In genomic region chr1:54464477-54465146, GRCh38 we compare ENCODE assay signal across 1 cellular context.
TF ChIP-seq lines count a peak whose summit lies in the region.

No MANE protein-coding gene starts in this region.

TF ChIP-seq in K562, 482 proteins besides CTCF, POLR2A, EP300 and RAD21 (continued from another document and continues in another):
- no peak for TF ChIP-seq ZNF12 (CRISPR knock-in tag; IDR thresholded peaks at IDR 0.05)
- no peak for TF ChIP-seq THAP7 (CRISPR knock-in tag; IDR thresholded peaks at IDR 0.05)
- TF ChIP-seq FOXO4 (CRISPR knock-in tag; IDR thresholded peaks at IDR 0.05): no peak
- no peak for TF ChIP-seq FUS (optimal IDR thresholded peaks at IDR 0.05; ENCODE audit: low read depth, low read length)
- no peak for TF ChIP-seq ZNF695 (CRISPR knock-in tag; IDR thresholded peaks at IDR 0.05)
- TF ChIP-seq ELK3 (CRISPR knock-in tag; IDR thresholded peaks at IDR 0.05): no peak
- no peak for TF ChIP-seq U2AF2 (optimal IDR thresholded peaks at IDR 0.05; ENCODE audit: low read depth, low read length)
- no peak for TF ChIP-seq ZNF354B (CRISPR knock-in tag; IDR thresholded peaks at IDR 0.05)
- TF ChIP-seq ZNF764 (CRISPR knock-in tag; IDR thresholded peaks at IDR 0.05; ENCODE audit: low read depth): no peak
- no peak for TF ChIP-seq ZNF282 (CRISPR knock-in tag; IDR thresholded peaks at IDR 0.05)
- peak; percentile 98 for TF ChIP-seq SMAD4 (CRISPR knock-in tag; conservative IDR thresholded peaks at IDR 0.05)
- TF ChIP-seq FIP1L1 (IDR thresholded peaks at IDR 0.05; ENCODE audit: low read depth, low read length, poor library complexity, severe bottlenecking): no peak
- peak; percentile 90 for TF ChIP-seq PHB2 (IDR thresholded peaks at IDR 0.05; ENCODE audit: low read depth)
- no peak for TF ChIP-seq FOXK1 (CRISPR knock-in tag; IDR thresholded peaks at IDR 0.05; ENCODE audit: borderline replicate concordance)
- no peak for TF ChIP-seq ADNP (tag; IDR thresholded peaks at IDR 0.05)
- no peak for TF ChIP-seq ZKSCAN1 (IDR thresholded peaks at IDR 0.05; ENCODE audit: low read depth, low read length)
- peak; percentile 98 for TF ChIP-seq NCOR1 (IDR thresholded peaks at IDR 0.05)
- TF ChIP-seq MCM7 (IDR thresholded peaks at IDR 0.05): no peak
- TF ChIP-seq HMG20B (CRISPR knock-in tag; IDR thresholded peaks at IDR 0.05): no peak
- no peak for TF ChIP-seq KLF1 (tag; IDR thresholded peaks at IDR 0.05)
- TF ChIP-seq ZNF551 (CRISPR knock-in tag; IDR thresholded peaks at IDR 0.05): no peak
- no peak for TF ChIP-seq IRF1 (CRISPR knock-in tag; IDR thresholded peaks at IDR 0.05; ENCODE audit: borderline replicate concordance)
- TF ChIP-seq ZNF507 (tag; conservative IDR thresholded peaks at IDR 0.05): no peak
- no peak for TF ChIP-seq SAFB2 (IDR thresholded peaks at IDR 0.05; ENCODE audit: borderline replicate concordance, low read depth, low read length, severe bottlenecking)
- no peak for TF ChIP-seq RBM14 (IDR thresholded peaks at IDR 0.05; ENCODE audit: borderline replicate concordance, insufficient read depth, low read depth, low read length)
- TF ChIP-seq TCF15 (CRISPR knock-in tag; IDR thresholded peaks at IDR 0.05): no peak
- TF ChIP-seq HNRNPK (IDR thresholded peaks at IDR 0.05; ENCODE audit: low read depth, low read length, poor library complexity, severe bottlenecking): no peak
- no peak for TF ChIP-seq MCM2 (IDR thresholded peaks at IDR 0.05; ENCODE audit: low read depth)
- TF ChIP-seq ZNF449 (CRISPR knock-in tag; IDR thresholded peaks at IDR 0.05): no peak
- TF ChIP-seq E2F8 (IDR thresholded peaks at IDR 0.05; ENCODE audit: low read depth, partially characterized antibody): no peak
- TF ChIP-seq JUN (IDR thresholded peaks at IDR 0.05; ENCODE audit: borderline replicate concordance, low read depth, low read length): peak; percentile 61; the same call in 1 of the 2 replicates
- TF ChIP-seq JUN (CRISPR knock-in tag; IDR thresholded peaks at IDR 0.05; ENCODE audit: borderline replicate concordance): peak; percentile 78; the same call in 1 of the 2 replicates
- no peak for TF ChIP-seq RBM34 (IDR thresholded peaks at IDR 0.05; ENCODE audit: borderline replicate concordance, insufficient read depth, low read length)
- 0 out of 2 replicates have a peak, but pooled peaks have one; percentile 35 for TF ChIP-seq TARDBP (IDR thresholded peaks at IDR 0.05)
- TF ChIP-seq ZNF518B (CRISPR knock-in tag; IDR thresholded peaks at IDR 0.05): no peak
- TF ChIP-seq BCOR (IDR thresholded peaks at IDR 0.05): peak; percentile 91
- peak; percentile 68 for TF ChIP-seq SPI1 (IDR thresholded peaks at IDR 0.05; ENCODE audit: borderline replicate concordance, low read depth, low read length)
- TF ChIP-seq HMGN3 (IDR thresholded peaks at IDR 0.05; ENCODE audit: borderline replicate concordance, extremely low read depth, insufficient read length, low read depth, low read length): peak; percentile 81
- TF ChIP-seq BRF1 (IDR thresholded peaks at IDR 0.05; ENCODE audit: borderline replicate concordance, extremely low read depth, insufficient read length): no peak
- peak; percentile 99 for TF ChIP-seq CBFA2T3 (IDR thresholded peaks at IDR 0.05)
- no peak for TF ChIP-seq SMAD1 (IDR thresholded peaks at IDR 0.05; ENCODE audit: low read depth, low read length, partially characterized antibody)
- TF ChIP-seq MCM3 (IDR thresholded peaks at IDR 0.05): no peak
- TF ChIP-seq MBD2 (IDR thresholded peaks at IDR 0.05; ENCODE audit: borderline replicate concordance, low read depth): peak; percentile 82
- peak; percentile 81; the same call in 1 of the 2 replicates for TF ChIP-seq ZNF197 (CRISPR knock-in tag; IDR thresholded peaks at IDR 0.05; ENCODE audit: low read depth)
- TF ChIP-seq MAFG (tag; conservative IDR thresholded peaks at IDR 0.05): 0 out of 2 replicates have a peak, but pooled peaks have one; percentile 20
- no peak for TF ChIP-seq ZNF347 (CRISPR knock-in tag; IDR thresholded peaks at IDR 0.05; ENCODE audit: low read depth)
- no peak for TF ChIP-seq HNRNPUL1 (IDR thresholded peaks at IDR 0.05; ENCODE audit: low read length)
- peak; percentile 85 for TF ChIP-seq JUND (IDR thresholded peaks at IDR 0.05; ENCODE audit: borderline replicate concordance, low read depth, low read length)
- peak; percentile 79; the same call in 2 of the 3 replicates for TF ChIP-seq JUND (tag; IDR thresholded peaks at IDR 0.05; ENCODE audit: borderline replicate concordance, low read depth, low read length)
- no peak for TF ChIP-seq ZBTB26 (CRISPR knock-in tag; IDR thresholded peaks at IDR 0.05)
- no peak for TF ChIP-seq ZNF699 (CRISPR knock-in tag; IDR thresholded peaks at IDR 0.05; ENCODE audit: insufficient replicate concordance)
- TF ChIP-seq NR2F6 (CRISPR knock-in tag; IDR thresholded peaks at IDR 0.05): no peak
- no peak for TF ChIP-seq NELFE (IDR thresholded peaks at IDR 0.05; ENCODE audit: insufficient read depth, insufficient read length)
- TF ChIP-seq SAP30 (IDR thresholded peaks at IDR 0.05; ENCODE audit: borderline replicate concordance, insufficient read depth, low read depth, low read length, poor library complexity, severe bottlenecking): no peak
- TF ChIP-seq EGR1 (conservative IDR thresholded peaks at IDR 0.05): peak; percentile 56; the same call in 1 of the 2 replicates
- no peak for TF ChIP-seq ZNF431 (CRISPR knock-in tag; IDR thresholded peaks at IDR 0.05)
